9 cellular contexts compared by ENCODE assay signal in the genomic region with DNA sequence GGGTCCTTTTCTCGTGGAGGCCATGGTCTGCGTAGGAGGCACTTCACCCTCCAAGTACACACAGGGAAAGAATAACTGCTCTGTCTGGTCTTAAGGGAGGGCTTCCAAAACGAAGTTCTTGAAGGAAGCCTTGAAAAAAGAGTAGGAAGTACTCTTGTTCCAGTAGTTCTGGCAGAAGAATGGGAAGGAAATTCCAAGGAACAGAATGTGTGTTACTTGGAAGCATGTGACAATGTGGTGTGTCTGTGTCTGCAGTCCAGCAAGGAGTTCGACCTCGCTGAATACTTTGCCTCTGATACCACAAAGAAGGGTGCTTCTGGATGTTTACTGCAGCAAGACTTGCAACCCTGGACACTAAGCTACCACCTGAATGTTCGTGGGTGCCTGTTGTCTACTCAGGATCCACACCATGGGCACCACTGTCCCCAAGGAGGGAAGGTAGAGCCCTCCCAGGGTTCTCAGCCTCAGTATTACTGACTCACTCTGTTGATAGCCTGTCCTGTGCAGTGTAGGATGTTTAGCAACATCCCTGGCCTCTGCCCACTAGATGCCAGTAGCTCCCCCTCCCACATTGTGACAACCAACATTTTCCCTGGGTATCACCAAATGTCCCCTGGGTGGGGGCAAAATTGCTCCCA.
"Had no signal": no experiment of that assay in that cellular context is flagged by ENCODE, and none has a peak within 500 bp of the region (broad histone marks: within the 10 kb centered on the region; RNA-seq: fewer than 3 reads in every experiment).

No MANE protein-coding gene starts in this region.

- H3K36me3 ChIP-seq: HAP-1 had no signal

- H3K27me3 Mint-ChIP-seq: IgD-negative memory B cell had no signal

- H3K4me3 Mint-ChIP-seq: HFFc6, IgD-negative memory B cell had no signal

- H3K36me3 Mint-ChIP-seq: IgD-negative memory B cell had no signal

- FAIRE-seq: H54, HepG2 had no signal

- H3K4me3 ChIP-seq: GM23248, HAP-1 had no signal

- DNase-seq: GM23248, GOT3, HFFc6, KBM-7 had no signal

- H3K4me1 Mint-ChIP-seq: IgD-negative memory B cell had no signal

- ATAC-seq: HCT116, HepG2 had no signal

- H3K27ac Mint-ChIP-seq: HFFc6 had no signal
